16 cellular contexts compared by ENCODE assay signal in the genomic region with DNA sequence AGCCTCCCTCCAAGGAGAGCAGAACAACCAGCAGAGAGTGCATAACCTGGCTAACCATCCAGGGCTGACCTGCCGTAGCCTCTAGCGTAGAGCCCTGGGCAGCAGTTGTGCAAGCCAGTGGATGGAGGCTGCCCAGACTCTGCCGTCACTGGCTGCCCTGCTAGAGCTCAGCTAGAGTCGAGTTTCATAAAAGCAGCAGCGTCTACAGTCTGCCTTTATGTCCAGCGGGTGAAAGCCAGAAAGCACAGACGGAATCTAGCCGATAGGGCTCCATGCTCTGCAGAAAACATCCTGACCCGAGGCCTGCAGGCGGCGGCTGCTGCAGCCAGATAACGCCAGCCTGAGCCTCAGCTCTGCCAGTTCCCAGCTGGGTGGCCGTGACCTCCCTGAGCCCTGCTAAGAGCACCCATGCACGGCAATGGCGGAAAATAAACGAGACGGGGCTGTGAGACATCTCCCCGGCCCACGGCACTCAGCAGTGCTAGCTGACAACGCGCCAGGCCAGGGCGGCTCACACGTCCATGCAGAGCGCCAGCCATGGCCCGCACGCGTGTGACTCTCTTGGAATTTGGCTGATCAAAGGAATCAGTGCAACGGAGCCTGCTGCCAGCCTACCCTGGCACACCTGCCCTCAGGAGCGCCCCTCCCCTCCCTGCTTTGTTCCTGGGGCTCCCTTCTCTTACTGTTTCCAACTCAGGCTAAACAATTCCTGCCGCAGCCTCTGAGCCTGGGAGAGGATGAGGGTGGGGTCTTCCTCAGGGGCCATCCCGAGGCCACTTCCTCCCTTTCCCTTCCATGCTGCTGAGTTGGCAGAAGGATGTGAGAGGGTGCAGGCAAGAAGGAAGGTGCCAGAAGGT.
DNase-seq lines count a peak whose midpoint lies in the region; ATAC-seq, FAIRE-seq and TF ChIP-seq lines count a peak whose summit lies in the region.
"Had no signal": no experiment of that assay in that cellular context is flagged by ENCODE, and none has a peak within 500 bp of the region (broad histone marks: within the 10 kb centered on the region; RNA-seq: fewer than 3 reads in every experiment).

No MANE protein-coding gene starts in this region.

- TF ChIP-seq POLR2A in A549 (IDR thresholded peaks at IDR 0.05; ENCODE audit: low read length) = no peak

- ATAC-seq in A549 (peak; percentile 9 to 30; a peak in 3 of 6 replicates), GM21528 (IDR thresholded peaks at IDR 0.05; ENCODE audit: low FRiP score, unreplicated experiment) (no peak)

- no peak overlapping the region for H2AFZ ChIP-seq in OCI-LY1 (ENCODE audit: low read length)
- H2AFZ ChIP-seq in neural progenitor cell (replicated peaks) = no peak overlapping the region

- CTCF ChIA-PET in A549 (lab: Yijun Ruan, JAX) = interaction anchor here (0.9 to 1.9 kb wide), 4 partner anchors 11 to 86 kb away, joined by 3 to 10 read pairs (median 5); no protein-coding TSS in a partner anchor

- H3K9me2 ChIP-seq in OCI-LY1 (ENCODE audit: low read depth, low read length) = no peaks in the 10 kb centered on the region

- H3K36me3 ChIP-seq in OCI-LY1 (ENCODE audit: insufficient read depth, low read length) (no peaks in the 10 kb centered on the region), endodermal cell (ENCODE audit: control insufficient read depth, insufficient read depth, low read length) (no peaks in the 10 kb centered on the region), neural progenitor cell (no peaks in the 10 kb centered on the region)
- H3K36me3 ChIP-seq: suprapubic skin had no signal

- no peak overlapping the region for H3K27ac ChIP-seq in A549
- peak overlapping the region; percentile 85 for H3K27ac ChIP-seq in OCI-LY1 (ENCODE audit: low read depth, low read length, poor library complexity, severe bottlenecking)
- H3K27ac ChIP-seq in endodermal cell (ENCODE audit: low read depth, low read length) = peak overlapping the region; percentile 49
- no peak overlapping the region for H3K27ac ChIP-seq in neural progenitor cell
- H3K27ac ChIP-seq: suprapubic skin had no signal

- TF ChIP-seq CTCF in A549 (IDR thresholded peaks at IDR 0.05) = no peak
- TF ChIP-seq CTCF in OCI-LY1 (IDR thresholded peaks at IDR 0.05; ENCODE audit: low read length) = no peak
- no peak for TF ChIP-seq CTCF in endodermal cell (conservative IDR thresholded peaks at IDR 0.05)
- TF ChIP-seq CTCF in neural progenitor cell (IDR thresholded peaks at IDR 0.05) = no peak
- no peak for TF ChIP-seq CTCF in HFFc6 (IDR thresholded peaks at IDR 0.05)

- H3K4me3 ChIP-seq in A549 (no peak overlapping the region), OCI-LY1 (ENCODE audit: low read depth, low read length, poor library complexity, severe bottlenecking) (no peak overlapping the region), endodermal cell (ENCODE audit: low read length) (no peak overlapping the region), neural progenitor cell (no peak overlapping the region)
- H3K4me3 ChIP-seq: suprapubic skin had no signal

- H3K27ac Mint-ChIP-seq in endodermal cell (no peak overlapping the region), neural progenitor cell (no peak overlapping the region), HFFc6 (no peak overlapping the region)
- H3K27ac Mint-ChIP-seq: activated naive CD8-positive, alpha-beta T cell; T-helper 1 cell treated with Interleukin-12 subunit alpha and Interleukin-12 subunit beta and Interleukin-4 antibody, amounts not matched to agents 30 μg/mL and 1 μg/mL, for 36 hours had no signal

- H3K4me1 Mint-ChIP-seq in endodermal cell (no peaks in the 10 kb centered on the region), neural progenitor cell (peaks cover 8% of the 10 kb centered on the region), HFFc6 (ENCODE audit: low read depth) (no peaks in the 10 kb centered on the region)

- H4K20me1 ChIP-seq in OCI-LY1 (ENCODE audit: insufficient read depth, low read length) (no peaks in the 10 kb centered on the region), neural progenitor cell (ENCODE audit: low read depth) (no peaks in the 10 kb centered on the region)

- POLR2A ChIA-PET in A549 (lab: Yijun Ruan, JAX) = no interaction called here

- peak overlapping the region; percentile 55 for H3K9ac ChIP-seq in OCI-LY1 (ENCODE audit: low read length)
- no peak overlapping the region for H3K9ac ChIP-seq in endodermal cell (ENCODE audit: extremely low read depth, low read length, poor library complexity, severe bottlenecking)
- H3K9ac ChIP-seq in neural progenitor cell = no peak overlapping the region

- H3K4me1 ChIP-seq in A549 (no peaks in the 10 kb centered on the region), OCI-LY1 (ENCODE audit: insufficient read depth, low read length, severe bottlenecking) (peaks cover 50% of the 10 kb centered on the region), endodermal cell (ENCODE audit: control insufficient read depth, insufficient read depth, low read length) (no peaks in the 10 kb centered on the region), neural progenitor cell (peaks cover 8% of the 10 kb centered on the region)

- no peak for FAIRE-seq in A549 (lab: Jason Lieb, UNC)
- FAIRE-seq: G401.6 had no signal

- H3K4me2 ChIP-seq in A549 (no peak overlapping the region), OCI-LY1 (ENCODE audit: low read length) (peak overlapping the region; percentile 53), neural progenitor cell (no peak overlapping the region)

- H3K27me3 Mint-ChIP-seq in endodermal cell (ENCODE audit: insufficient read depth) (no peaks in the 10 kb centered on the region), neural progenitor cell (ENCODE audit: insufficient read depth, low read depth) (peaks cover 9% of the 10 kb centered on the region), HFFc6 (ENCODE audit: insufficient read depth) (peaks cover 26% of the 10 kb centered on the region)

- H3F3A ChIP-seq in OCI-LY1 (ENCODE audit: insufficient read depth, low read length) (no peaks in the 10 kb centered on the region), neural progenitor cell (ENCODE audit: low read depth) (no peaks in the 10 kb centered on the region)

- TF ChIP-seq RAD21 in A549 (conservative IDR thresholded peaks at IDR 0.05 in 1 of 2, IDR thresholded peaks at IDR 0.05 in 1 of 2) = no peak

- no peak for TF ChIP-seq EP300 in A549 (IDR thresholded peaks at IDR 0.05)

- H3K27me3 ChIP-seq in OCI-LY1 (ENCODE audit: insufficient read depth, low read length) = no peaks in the 10 kb centered on the region
- no peaks in the 10 kb centered on the region for H3K27me3 ChIP-seq in endodermal cell (ENCODE audit: control insufficient read depth, insufficient read depth, low read length, poor library complexity, severe bottlenecking)
- H3K27me3 ChIP-seq in neural progenitor cell = no peaks in the 10 kb centered on the region

- WGBS in A549 (ENCODE audit: missing lambda C conversion rate) = 87% methylated on average over 31 of the region's 31 CpGs
- 89 to 92% methylated on average over 24 to 29 of the region's 31 CpGs for WGBS in endodermal cell (ENCODE audit: insufficient coverage in 1 of 2, insufficient read length in 1 of 2), 2 experiments

- DNase-seq in A549 (ENCODE audit: low read depth in 1 of 2, low spot score in 1 of 2) = no peak
- DNase-seq in endodermal cell = no peak
- peak; percentile 23 for DNase-seq in neural progenitor cell (ENCODE audit: low spot score)
- no peak for DNase-seq in HFFc6
- no peak for DNase-seq in NCI-H524 (lab: John Stamatoyannopoulos, UW)
- no peak for DNase-seq in NCI-H526 (lab: John Stamatoyannopoulos, UW)
- DNase-seq: activated CD8-positive, alpha-beta memory T cell treated with anti-CD3 and anti-CD28 coated beads for 24 hours; dermis blood vessel endothelial cell; mesenchymal stem cell; NK-92 treated with Interleukin-12 subunit alpha and Interleukin-12 subunit beta, amount 100 ng/mL, for 24 hours had no signal

- H3K4me3 Mint-ChIP-seq in endodermal cell (no peak overlapping the region), neural progenitor cell (no peak overlapping the region), HFFc6 (no peak overlapping the region)
- H3K4me3 Mint-ChIP-seq: activated naive CD8-positive, alpha-beta T cell; T-helper 1 cell treated with Interleukin-12 subunit alpha and Interleukin-12 subunit beta and Interleukin-4 antibody, amounts not matched to agents 30 μg/mL and 1 μg/mL, for 36 hours had no signal

- no peaks in the 10 kb centered on the region for H3K36me3 Mint-ChIP-seq in endodermal cell (ENCODE audit: low read depth)
- H3K36me3 Mint-ChIP-seq in neural progenitor cell = no peaks in the 10 kb centered on the region
- no peaks in the 10 kb centered on the region for H3K36me3 Mint-ChIP-seq in HFFc6 (ENCODE audit: low read depth)
- H3K36me3 Mint-ChIP-seq: activated naive CD8-positive, alpha-beta T cell had no signal

- no peaks in the 10 kb centered on the region for H3K9me3 Mint-ChIP-seq in endodermal cell
- H3K9me3 Mint-ChIP-seq in neural progenitor cell = no peaks in the 10 kb centered on the region
- H3K9me3 Mint-ChIP-seq in HFFc6 = no peaks in the 10 kb centered on the region
- H3K9me3 Mint-ChIP-seq: T-helper 1 cell treated with Interleukin-12 subunit alpha and Interleukin-12 subunit beta and Interleukin-4 antibody, amounts not matched to agents 30 μg/mL and 1 μg/mL, for 36 hours had no signal

- H3K9me3 ChIP-seq in A549 (no peaks in the 10 kb centered on the region), OCI-LY1 (ENCODE audit: low read length) (no peaks in the 10 kb centered on the region), endodermal cell (ENCODE audit: control insufficient read depth, low read length) (no peaks in the 10 kb centered on the region), neural progenitor cell (ENCODE audit: low read depth) (no peaks in the 10 kb centered on the region)
- H3K9me3 ChIP-seq: suprapubic skin had no signal

- H3K79me2 ChIP-seq in OCI-LY1 (ENCODE audit: insufficient read depth, low read length) (no peaks in the 10 kb centered on the region), neural progenitor cell (ENCODE audit: low read depth) (no peaks in the 10 kb centered on the region)

TF ChIP-seq in A549, 52 proteins besides CTCF, POLR2A, EP300 and RAD21 (continues in another document):
- TF ChIP-seq FOSL2 (IDR thresholded peaks at IDR 0.05) = no peak
- TF ChIP-seq FOSL2 (CRISPR knock-in tag; IDR thresholded peaks at IDR 0.05) = no peak
- no peak for TF ChIP-seq HOXB13 (CRISPR knock-in tag; IDR thresholded peaks at IDR 0.05; ENCODE audit: low read depth)
- TF ChIP-seq ESRRA (IDR thresholded peaks at IDR 0.05; ENCODE audit: borderline replicate concordance, low read length) = no peak
- TF ChIP-seq HDAC2 (IDR thresholded peaks at IDR 0.05) = no peak
- no peak for TF ChIP-seq ZC3H11A (IDR thresholded peaks at IDR 0.05)
- no peak for TF ChIP-seq EHMT2 (IDR thresholded peaks at IDR 0.05; ENCODE audit: low read depth)
- TF ChIP-seq MAZ (IDR thresholded peaks at IDR 0.05; ENCODE audit: borderline replicate concordance, low read depth, low read length) = no peak
- TF ChIP-seq E2F6 (IDR thresholded peaks at IDR 0.05; ENCODE audit: borderline replicate concordance, low read depth) = no peak

Comparison
In these comparisons a context has a peak if more than half of its experiments do, and no peak if none do; other contexts are left out.
1. H3K27ac ChIP-seq: peak in OCI-LY1 (single experiment) and endodermal cell (single experiment); none in A549 (0 of 2) and neural progenitor cell (single experiment).